25 cellular contexts compared by ENCODE assay signal in the genomic region with DNA sequence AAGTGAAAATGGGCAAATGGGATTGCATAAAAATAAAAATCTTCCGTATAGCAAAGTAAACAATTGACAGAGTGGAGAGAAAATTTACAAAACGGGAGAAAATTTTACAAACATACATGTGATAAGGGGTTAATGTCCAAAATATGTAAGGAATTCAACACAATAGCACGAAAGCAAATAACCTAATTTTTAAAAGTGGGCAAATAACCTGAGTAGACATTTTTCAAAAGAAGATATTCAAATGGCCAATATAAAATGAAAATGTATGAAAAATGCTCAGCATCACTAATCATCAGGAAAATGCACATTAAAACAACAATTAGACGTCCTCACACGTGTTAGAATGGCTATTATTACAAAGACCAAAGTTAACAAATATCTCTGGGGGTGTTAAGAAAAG.
A peak's percentile ranks its signal among the peaks of the same experiment; 100 is the strongest.
DNase-seq lines count a peak whose midpoint lies in the region; ATAC-seq, FAIRE-seq and TF ChIP-seq lines count a peak whose summit lies in the region.
"Had no signal": no experiment of that assay in that cellular context is flagged by ENCODE, and none has a peak within 500 bp of the region (broad histone marks: within the 10 kb centered on the region; RNA-seq: fewer than 3 reads in every experiment).

No MANE protein-coding gene starts in this region.

- FAIRE-seq in K562 (lab: Jason Lieb, UNC): no peak
- FAIRE-seq: A549, GM12892, GM18507, H1 had no signal

- no TSS peak for BruUV-seq in MCF 10A (replicated peaks; lab: Mats Ljungman, UMichigan)
- BruUV-seq in K562 (replicated peaks; lab: Mats Ljungman, UMichigan): no TSS peak

- H3K4ac ChIP-seq in trophoblast cell (ENCODE audit: low read depth, low read length): no peak overlapping the region

- no peak overlapping the region for H3K18ac ChIP-seq in trophoblast cell (ENCODE audit: low read length)

- H3K4me3 Mint-ChIP-seq in MCF 10A (ENCODE audit: unreplicated experiment) (peak overlapping the region; percentile 6), HFFc6 (peak overlapping the region; percentile 63)
- H3K4me3 Mint-ChIP-seq: B cell; CD4-positive, CD25-positive, alpha-beta regulatory T cell; CD8-positive, alpha-beta memory T cell; H9; IgD-negative memory B cell had no signal

- H4K91ac ChIP-seq in trophoblast cell (ENCODE audit: low read depth, low read length): no peak overlapping the region

- H3K9me1 ChIP-seq in K562 (ENCODE audit: control insufficient read depth, insufficient read depth, low read length): no peaks in the 10 kb centered on the region

- H4K12ac ChIP-seq in trophoblast cell (ENCODE audit: low read depth, low read length): no peak overlapping the region

- TF ChIP-seq POLR2A in breast epithelium (IDR thresholded peaks at IDR 0.05): no peak
- TF ChIP-seq POLR2A in K562 (conservative IDR thresholded peaks at IDR 0.05): no peak

- H3K9ac ChIP-seq in K562 (ENCODE audit: insufficient read depth in 1 of 2, low read depth in 2 of 2, low read length in 2 of 2) (no peak overlapping the region), trophoblast cell (ENCODE audit: low read length) (no peak overlapping the region)
- H3K9ac ChIP-seq: BLaER1 treated with 17β-estradiol and CSF1 and Interleukin-3, amounts not matched to agents 10 nM and 100 nM had no signal

- POLR2A ChIA-PET in MCF 10A (lab: Yijun Ruan, JAX): interaction anchor here (1.0 kb wide), 1 partner anchor 324 kb away, joined by 3 read pairs; no protein-coding TSS in a partner anchor
- POLR2A ChIA-PET in K562 (lab: Yijun Ruan, JAX): no interaction called here

- H3K4me3 ChIP-seq in breast epithelium (no peak overlapping the region), K562 (no peak overlapping the region), trophoblast cell (ENCODE audit: low read depth, low read length) (no peak overlapping the region)
- H3K4me3 ChIP-seq: A549; BLaER1 treated with 17β-estradiol and CSF1 and Interleukin-3, amounts not matched to agents 10 nM and 100 nM had no signal

- H3K27me3 Mint-ChIP-seq in MCF 10A (ENCODE audit: insufficient read depth, unreplicated experiment): no peaks in the 10 kb centered on the region
- H3K27me3 Mint-ChIP-seq in HFFc6 (ENCODE audit: insufficient read depth): peaks cover 2% of the 10 kb centered on the region; the same call in 1 of the 2 replicates
- H3K27me3 Mint-ChIP-seq: B cell; CD4-positive, CD25-positive, alpha-beta regulatory T cell; CD8-positive, alpha-beta memory T cell; IgD-negative memory B cell had no signal

- H3K27ac ChIP-seq in breast epithelium (no peak overlapping the region), K562 (ENCODE audit: extremely low read depth, low read depth, low read length) (no peak overlapping the region), trophoblast cell (ENCODE audit: low read depth, low read length) (no peak overlapping the region)
- H3K27ac ChIP-seq: 22Rv1; A549; BLaER1 treated with 17β-estradiol and CSF1 and Interleukin-3, amounts not matched to agents 10 nM and 100 nM; HL-60 had no signal

- peaks cover 7% of the 10 kb centered on the region for H3K4me1 Mint-ChIP-seq in MCF 10A (ENCODE audit: insufficient read depth, unreplicated experiment)
- H3K4me1 Mint-ChIP-seq in HFFc6 (ENCODE audit: low read depth): peaks cover 31% of the 10 kb centered on the region
- H3K4me1 Mint-ChIP-seq: B cell; CD4-positive, CD25-positive, alpha-beta regulatory T cell; CD8-positive, alpha-beta memory T cell; H9; IgD-negative memory B cell had no signal

- H2BK12ac ChIP-seq in trophoblast cell (ENCODE audit: low read length): no peak overlapping the region

- H2AFZ ChIP-seq in K562 (ENCODE audit: low read depth, low read length) (no peak overlapping the region), trophoblast cell (ENCODE audit: insufficient read depth, low read length, poor library complexity) (no peak overlapping the region)

- H3K4me1 ChIP-seq in breast epithelium (no peaks in the 10 kb centered on the region), K562 (replicated peaks in 1 of 2; ENCODE audit: control insufficient read depth in 2 of 2, insufficient read depth in 2 of 2, low read length in 2 of 2) (no peaks in the 10 kb centered on the region), trophoblast cell (ENCODE audit: control insufficient read depth in 1 of 2, insufficient read depth in 2 of 2, low read length in 2 of 2) (peaks cover 0 to 3% of the 10 kb centered on the region in 2 experiments)
- H3K4me1 ChIP-seq: A549; BLaER1 treated with 17β-estradiol and CSF1 and Interleukin-3, amounts not matched to agents 10 nM and 100 nM had no signal

- TF ChIP-seq CTCF in MCF 10A (IDR thresholded peaks at IDR 0.05; ENCODE audit: unreplicated experiment) (no peak), breast epithelium (IDR thresholded peaks at IDR 0.05) (no peak), HFFc6 (IDR thresholded peaks at IDR 0.05) (no peak), K562 (IDR thresholded peaks at IDR 0.05 in 2 of 3, conservative IDR thresholded peaks at IDR 0.05 in 1 of 3; ENCODE audit: insufficient read depth in 2 of 3, low read depth in 1 of 3, low read length in 3 of 3) (no peak)

- ATAC-seq in K562: no peak
- ATAC-seq in Right ventricle myocardium inferior: no peak
- ATAC-seq: A549 had no signal

- no peak for DNase-seq in MCF 10A (ENCODE audit: unreplicated experiment)
- DNase-seq in breast epithelium (ENCODE audit: low spot score in 2 of 2): no peak
- DNase-seq in HFFc6: no peak
- no peak for DNase-seq in K562 (ENCODE audit: extremely low read depth in 1 of 4, low spot score in 3 of 4)
- no peak for DNase-seq in trophoblast cell
- DNase-seq in Right ventricle myocardium inferior (ENCODE audit: missing footprints): no peak
- no peak for DNase-seq in NCI-H526 (lab: John Stamatoyannopoulos, UW)
- DNase-seq: CD4-positive, CD25-positive, alpha-beta regulatory T cell; CD8-positive, alpha-beta memory T cell; COR-L47; DMS 273 treated with DMSO at 0.1 percent for 48 hours; DMS53; DND-41; GDM1; H9; KG1 had no signal

- H2BK5ac ChIP-seq in trophoblast cell (ENCODE audit: low read depth, low read length, poor library complexity): no peak overlapping the region

- no peak overlapping the region for H2BK120ac ChIP-seq in trophoblast cell (ENCODE audit: insufficient read depth, low read length, poor library complexity)

- CTCF ChIA-PET in MCF 10A (lab: Yijun Ruan, JAX): no interaction called here
- CTCF ChIA-PET in K562 (lab: Yijun Ruan, JAX; ENCODE audit: low intra/inter-chr PET ratio): no interaction called here

- H3K4me2 ChIP-seq in K562 (ENCODE audit: insufficient read depth, low read length) (no peak overlapping the region), trophoblast cell (ENCODE audit: low read length) (no peak overlapping the region)
- H3K4me2 ChIP-seq: A549; BLaER1 treated with 17β-estradiol and CSF1 and Interleukin-3, amounts not matched to agents 10 nM and 100 nM had no signal

- no peaks in the 10 kb centered on the region for H3K27me3 ChIP-seq in breast epithelium
- no peaks in the 10 kb centered on the region for H3K27me3 ChIP-seq in K562 (ENCODE audit: control insufficient read depth in 2 of 2, insufficient read depth in 2 of 2, low read length in 2 of 2)
- no peaks in the 10 kb centered on the region for H3K27me3 ChIP-seq in trophoblast cell (ENCODE audit: insufficient read depth, low read length)
- H3K27me3 ChIP-seq: BLaER1 treated with 17β-estradiol and CSF1 and Interleukin-3, amounts not matched to agents 10 nM and 100 nM had no signal

- H3K36me3 ChIP-seq in breast epithelium (no peaks in the 10 kb centered on the region), K562 (ENCODE audit: control insufficient read depth, insufficient read depth, low read length) (no peaks in the 10 kb centered on the region), trophoblast cell (ENCODE audit: control insufficient read depth in 1 of 2, insufficient read depth in 2 of 2, low read length in 2 of 2) (no peaks in the 10 kb centered on the region)
- H3K36me3 ChIP-seq: BLaER1 treated with 17β-estradiol and CSF1 and Interleukin-3, amounts not matched to agents 10 nM and 100 nM had no signal

- H3K9me3 Mint-ChIP-seq in MCF 10A (ENCODE audit: unreplicated experiment) (no peaks in the 10 kb centered on the region), HFFc6 (no peaks in the 10 kb centered on the region)
- H3K9me3 Mint-ChIP-seq: H9 had no signal

- no peak overlapping the region for H3K23ac ChIP-seq in trophoblast cell (ENCODE audit: low read length)

- no peaks in the 10 kb centered on the region for H3K79me1 ChIP-seq in trophoblast cell (ENCODE audit: low read length)

- no peak overlapping the region for H3K14ac ChIP-seq in trophoblast cell (ENCODE audit: low read length)

- H3K79me2 ChIP-seq in K562 (ENCODE audit: control insufficient read depth, insufficient read depth, low read length) (no peaks in the 10 kb centered on the region), trophoblast cell (ENCODE audit: control insufficient read depth, insufficient read depth, low read length, poor library complexity) (no peaks in the 10 kb centered on the region)

- in situ Hi-C loops in K562 (cut with MboI): no loop called here

- no peak for TF ChIP-seq EP300 in K562 (IDR thresholded peaks at IDR 0.05; ENCODE audit: low read length)

- no peak overlapping the region for H2AK5ac ChIP-seq in trophoblast cell (ENCODE audit: low read length)

- H4K8ac ChIP-seq in trophoblast cell (ENCODE audit: low read depth, low read length): no peak overlapping the region

- no peak for TF ChIP-seq RAD21 in K562 (CRISPR knock-in tag; conservative IDR thresholded peaks at IDR 0.05 in 1 of 2, IDR thresholded peaks at IDR 0.05 in 1 of 2)

- 0% methylated on average over 5 of the region's 5 CpGs for WGBS in K562 (ENCODE audit: insufficient coverage, low coverage, missing lambda C conversion rate)
- no CpG with 5 or more reads among the region's 5 CpGs for WGBS in trophoblast cell (ENCODE audit: extremely low coverage, insufficient coverage, insufficient read length)

- intact Hi-C loops in MCF 10A (cut with micrococcal nuclease): loop anchor here (1.0 kb wide), 1 partner anchor 430 kb away; no protein-coding TSS in a partner anchor
- intact Hi-C loops in breast epithelium (cut with DNase I; ENCODE audit: low total_unique reads): no loop called here
- intact Hi-C loops in K562 (cut with micrococcal nuclease): no loop called here
- intact Hi-C loops in Right ventricle myocardium inferior (cut with DNase I): no loop called here

- H3K27ac Mint-ChIP-seq in MCF 10A (ENCODE audit: low read depth, unreplicated experiment) (peak overlapping the region; percentile 85), HFFc6 (peak overlapping the region; percentile 8; the same call in 1 of the 2 replicates)
- H3K27ac Mint-ChIP-seq: B cell; CD4-positive, CD25-positive, alpha-beta regulatory T cell; CD8-positive, alpha-beta memory T cell; H9; IgD-negative memory B cell had no signal

- no peaks in the 10 kb centered on the region for H4K20me1 ChIP-seq in K562 (replicated peaks; ENCODE audit: control insufficient read depth, insufficient read depth, low read length)
- H4K20me1 ChIP-seq: BLaER1 treated with 17β-estradiol and CSF1 and Interleukin-3, amounts not matched to agents 10 nM and 100 nM had no signal

- H3K9me3 ChIP-seq in breast epithelium: no peaks in the 10 kb centered on the region
- H3K9me3 ChIP-seq in K562 (replicated peaks; ENCODE audit: control insufficient read depth, insufficient read depth, low read depth, low read length): no peaks in the 10 kb centered on the region
- H3K9me3 ChIP-seq in trophoblast cell (ENCODE audit: insufficient read depth, low read depth, low read length): no peaks in the 10 kb centered on the region
- H3K9me3 ChIP-seq: A549; BLaER1 treated with 17β-estradiol and CSF1 and Interleukin-3, amounts not matched to agents 10 nM and 100 nM had no signal

- H3K36me3 Mint-ChIP-seq in MCF 10A (ENCODE audit: insufficient read depth, unreplicated experiment) (no peaks in the 10 kb centered on the region), HFFc6 (ENCODE audit: low read depth) (no peaks in the 10 kb centered on the region)
- H3K36me3 Mint-ChIP-seq: CD4-positive, CD25-positive, alpha-beta regulatory T cell; CD8-positive, alpha-beta memory T cell; IgD-negative memory B cell had no signal
